In genomic region chr5:120678279-120678678, GRCh38 we compare ENCODE assay signal across 27 cellular contexts.
A peak's percentile ranks its signal among the peaks of the same experiment; 100 is the strongest.
DNase-seq lines count a peak whose midpoint lies in the region; ATAC-seq and TF ChIP-seq lines count a peak whose summit lies in the region.
"Had no signal": no experiment of that assay in that cellular context is flagged by ENCODE, and none has a peak within 500 bp of the region (broad histone marks: within the 10 kb centered on the region; RNA-seq: fewer than 3 reads in every experiment).

No MANE protein-coding gene starts in this region.

- no peaks in the 10 kb centered on the region for H3K9me3 ChIP-seq in mesenchymal stem cell (ENCODE audit: control insufficient read depth, low read length)
- H3K9me3 ChIP-seq: testis, vagina had no signal

- H2BK15ac ChIP-seq in mesenchymal stem cell (ENCODE audit: low read depth, poor library complexity, severe bottlenecking) = no peak overlapping the region

- H3K27me3 Mint-ChIP-seq in HFFc6 (ENCODE audit: insufficient read depth) = peaks cover 3% of the 10 kb centered on the region; the same call in 1 of the 2 replicates
- H3K27me3 Mint-ChIP-seq in chondrocyte (ENCODE audit: low read depth) = no peaks in the 10 kb centered on the region
- no peaks in the 10 kb centered on the region for H3K27me3 Mint-ChIP-seq in natural killer cell treated with Interleukin-12 subunit alpha and Interleukin-12 subunit beta and Interleukin-15 and Interleukin-18, amount 100 ng/mL, for 72 hours
- H3K27me3 Mint-ChIP-seq: activated CD4-positive, alpha-beta T cell treated with anti-CD3 and anti-CD28 coated beads, Interleukin-2, amount 10 ng/mL, durations not matched to agents 24 days and 14 days; activated T-cell treated with anti-CD3 and anti-CD28 coated beads, Interleukin-2, amount 50 U/mL, for 24 hours; brain had no signal

- H4K91ac ChIP-seq in mesenchymal stem cell (ENCODE audit: low read length) = no peak overlapping the region

- H3K4me1 ChIP-seq in mesenchymal stem cell (ENCODE audit: control insufficient read depth, insufficient read depth, low read depth, low read length) = no peaks in the 10 kb centered on the region
- H3K4me1 ChIP-seq: testis, vagina had no signal

- H2AFZ ChIP-seq in mesenchymal stem cell (ENCODE audit: low read depth, low read length) = no peak overlapping the region

- H3K4me1 Mint-ChIP-seq in HFFc6 (ENCODE audit: low read depth) (peaks cover 70% of the 10 kb centered on the region), chondrocyte (ENCODE audit: low read depth) (peaks cover 36% of the 10 kb centered on the region)
- no peaks in the 10 kb centered on the region for H3K4me1 Mint-ChIP-seq in natural killer cell treated with Interleukin-12 subunit alpha and Interleukin-12 subunit beta and Interleukin-15 and Interleukin-18, amount 100 ng/mL, for 72 hours (ENCODE audit: low read depth in 2 of 2)
- H3K4me1 Mint-ChIP-seq: activated CD4-positive, alpha-beta T cell treated with anti-CD3 and anti-CD28 coated beads, Interleukin-2, amount 10 ng/mL, durations not matched to agents 24 days and 14 days; brain; naive thymus-derived CD8-positive, alpha-beta T cell had no signal

- no peak overlapping the region for H3K14ac ChIP-seq in mesenchymal stem cell (ENCODE audit: low read length in 2 of 2)

- no peak overlapping the region for H2BK120ac ChIP-seq in mesenchymal stem cell (ENCODE audit: low read depth, low read length)

- DNase-seq in AG08396 (ENCODE audit: low spot score) (peak; percentile 23), HFFc6 (peak; percentile 49), chondrocyte (ENCODE audit: low spot score) (no peak), mesenchymal stem cell (peak; percentile 46), ecto neural progenitor cell (ENCODE audit: low spot score) (no peak)
- DNase-seq in activated naive CD4-positive, alpha-beta T cell treated with Interleukin-2 at 50 U/mL for 16 hours = no peak
- no peak for DNase-seq in natural killer cell treated with Interleukin-12 subunit alpha and Interleukin-12 subunit beta and Interleukin-15 and Interleukin-18, amount 100 ng/mL, for 72 hours (ENCODE audit: low spot score)
- DNase-seq: activated CD4-positive, alpha-beta T cell treated with anti-CD3 and anti-CD28 coated beads, Interleukin-2, amount 10 ng/mL, durations not matched to agents 24 days and 14 days; activated gamma-delta T cell; activated T-cell treated with anti-CD3 and anti-CD28 coated beads, Interleukin-2, amount 50 U/mL, for 24 hours; DMS79; naive thymus-derived CD8-positive, alpha-beta T cell; NCI-H1048; NCI-H1694 treated with DMSO at 0.1 percent for 48 hours; NCI-H2171; NCI-H524 treated with DMSO at 0.1 percent for 48 hours; NK-92 treated with Interleukin-12 subunit alpha and Interleukin-12 subunit beta, amount 100 ng/mL, for 24 hours; occipital lobe; PC-3; stimulated activated naive CD8-positive, alpha-beta T cell treated with anti-CD3 and anti-CD28 coated beads, Interleukin-15, Interleukin-2, amounts not matched to agents 100 U/mL and 50 U/mL, for 24 hours; testis had no signal

- no peak overlapping the region for H3K4me3 ChIP-seq in mesenchymal stem cell (ENCODE audit: insufficient read depth in 1 of 2, low read depth in 1 of 2, low read length in 2 of 2)
- H3K4me3 ChIP-seq: skin epidermis, testis, vagina had no signal

- no peaks in the 10 kb centered on the region for H3K79me1 ChIP-seq in mesenchymal stem cell (replicated peaks; ENCODE audit: low read length, poor library complexity, severe bottlenecking)

- no peaks in the 10 kb centered on the region for H3K27me3 ChIP-seq in mesenchymal stem cell (ENCODE audit: control insufficient read depth in 1 of 2, insufficient read depth in 1 of 2, low read length in 2 of 2)
- H3K27me3 ChIP-seq: testis, vagina had no signal

- H3K18ac ChIP-seq in mesenchymal stem cell (ENCODE audit: low read depth in 1 of 2, low read length in 2 of 2) = no peak overlapping the region

- H2BK5ac ChIP-seq in mesenchymal stem cell (ENCODE audit: low read depth, low read length, poor library complexity, severe bottlenecking) = no peak overlapping the region

- H3K36me3 ChIP-seq in mesenchymal stem cell (ENCODE audit: control insufficient read depth in 1 of 2, insufficient read depth in 2 of 2, low read depth in 1 of 2, low read length in 2 of 2) = peaks cover 0 to 4% of the 10 kb centered on the region in 2 experiments
- H3K36me3 ChIP-seq: vagina had no signal

- H2AK5ac ChIP-seq in mesenchymal stem cell (ENCODE audit: low read length, severe bottlenecking) = no peak overlapping the region

- H3K9me3 Mint-ChIP-seq in HFFc6 (no peaks in the 10 kb centered on the region), chondrocyte (ENCODE audit: low read depth) (peaks cover 3% of the 10 kb centered on the region)
- H3K9me3 Mint-ChIP-seq in natural killer cell treated with Interleukin-12 subunit alpha and Interleukin-12 subunit beta and Interleukin-15 and Interleukin-18, amount 100 ng/mL, for 72 hours = peaks cover 6% of the 10 kb centered on the region
- H3K9me3 Mint-ChIP-seq: activated CD4-positive, alpha-beta T cell treated with anti-CD3 and anti-CD28 coated beads, Interleukin-2, amount 10 ng/mL, durations not matched to agents 24 days and 14 days; brain had no signal

- H3K27ac Mint-ChIP-seq in HFFc6 (peak overlapping the region; percentile 51), chondrocyte (ENCODE audit: unreplicated experiment) (peak overlapping the region; percentile 49)
- no peak overlapping the region for H3K27ac Mint-ChIP-seq in natural killer cell treated with Interleukin-12 subunit alpha and Interleukin-12 subunit beta and Interleukin-15 and Interleukin-18, amount 100 ng/mL, for 72 hours
- H3K27ac Mint-ChIP-seq: activated CD4-positive, alpha-beta T cell treated with anti-CD3 and anti-CD28 coated beads, Interleukin-2, amount 10 ng/mL, durations not matched to agents 24 days and 14 days; activated T-cell treated with anti-CD3 and anti-CD28 coated beads, Interleukin-2, amount 50 U/mL, for 24 hours; brain; naive thymus-derived CD8-positive, alpha-beta T cell had no signal

- H3K23ac ChIP-seq in mesenchymal stem cell (ENCODE audit: low read length in 2 of 2) = no peak overlapping the region

- H3K36me3 Mint-ChIP-seq in HFFc6 (ENCODE audit: low read depth) (peaks cover 15% of the 10 kb centered on the region), chondrocyte (ENCODE audit: low read depth) (peaks cover 3% of the 10 kb centered on the region)
- no peaks in the 10 kb centered on the region for H3K36me3 Mint-ChIP-seq in natural killer cell treated with Interleukin-12 subunit alpha and Interleukin-12 subunit beta and Interleukin-15 and Interleukin-18, amount 100 ng/mL, for 72 hours
- H3K36me3 Mint-ChIP-seq: brain; naive thymus-derived CD8-positive, alpha-beta T cell had no signal

- H3K4me2 ChIP-seq in mesenchymal stem cell (ENCODE audit: low read length, poor library complexity, severe bottlenecking) = no peak overlapping the region

- peak overlapping the region; percentile 38 for H3K4me3 Mint-ChIP-seq in HFFc6
- no peak overlapping the region for H3K4me3 Mint-ChIP-seq in chondrocyte (ENCODE audit: unreplicated experiment)
- H3K4me3 Mint-ChIP-seq in natural killer cell treated with Interleukin-12 subunit alpha and Interleukin-12 subunit beta and Interleukin-15 and Interleukin-18, amount 100 ng/mL, for 72 hours = no peak overlapping the region
- H3K4me3 Mint-ChIP-seq: activated CD4-positive, alpha-beta T cell treated with anti-CD3 and anti-CD28 coated beads, Interleukin-2, amount 10 ng/mL, durations not matched to agents 24 days and 14 days; activated T-cell treated with anti-CD3 and anti-CD28 coated beads, Interleukin-2, amount 50 U/mL, for 24 hours; brain; naive thymus-derived CD8-positive, alpha-beta T cell had no signal

- H2BK12ac ChIP-seq in mesenchymal stem cell (ENCODE audit: low read length in 2 of 2) = no peak overlapping the region

- H3K4ac ChIP-seq in mesenchymal stem cell (ENCODE audit: low read depth in 1 of 2, low read length in 2 of 2) = no peak overlapping the region

- no peak overlapping the region for H4K8ac ChIP-seq in mesenchymal stem cell (ENCODE audit: low read length)

- ATAC-seq in natural killer cell treated with Interleukin-12 subunit alpha and Interleukin-12 subunit beta and Interleukin-15 and Interleukin-18, amount 100 ng/mL, for 72 hours = no peak
- ATAC-seq in GM19023 (IDR thresholded peaks at IDR 0.05; ENCODE audit: unreplicated experiment) = no peak
- ATAC-seq: naive thymus-derived CD8-positive, alpha-beta T cell; PC-3; Right ventricle myocardium inferior; stimulated activated naive CD8-positive, alpha-beta T cell treated with anti-CD3 and anti-CD28 coated beads, Interleukin-15, Interleukin-2, amounts not matched to agents 100 U/mL and 50 U/mL, for 24 hours had no signal

- WGBS in mesenchymal stem cell = no CpG with 5 or more reads among the region's 1 CpG

- TF ChIP-seq CTCF in HFFc6 (IDR thresholded peaks at IDR 0.05) (no peak), chondrocyte (IDR thresholded peaks at IDR 0.05) (no peak)

- peak overlapping the region; percentile 4 for H3K27ac ChIP-seq in mesenchymal stem cell (ENCODE audit: low read length, poor library complexity, severe bottlenecking)
- H3K27ac ChIP-seq: C4-2B, skin epidermis, testis, vagina had no signal

- no peak overlapping the region for H3K9ac ChIP-seq in mesenchymal stem cell (ENCODE audit: low read length)

Comparison
In these comparisons a context has a peak if more than half of its experiments do, and no peak if none do; other contexts are left out.
1. DNase-seq: peak in AG08396 (single experiment), HFFc6 (single experiment) and mesenchymal stem cell (single experiment); none in chondrocyte (single experiment), ecto neural progenitor cell (single experiment), activated naive CD4-positive, alpha-beta T cell treated with Interleukin-2 at 50 U/mL for 16 hours (single experiment) and natural killer cell treated with Interleukin-12 subunit alpha and Interleukin-12 subunit beta and Interleukin-15 and Interleukin-18, amount 100 ng/mL, for 72 hours (single experiment).
2. H3K27ac Mint-ChIP-seq: peak in HFFc6 (single experiment) and chondrocyte (single experiment); none in natural killer cell treated with Interleukin-12 subunit alpha and Interleukin-12 subunit beta and Interleukin-15 and Interleukin-18, amount 100 ng/mL, for 72 hours (0 of 2).